In the genomic region with DNA sequence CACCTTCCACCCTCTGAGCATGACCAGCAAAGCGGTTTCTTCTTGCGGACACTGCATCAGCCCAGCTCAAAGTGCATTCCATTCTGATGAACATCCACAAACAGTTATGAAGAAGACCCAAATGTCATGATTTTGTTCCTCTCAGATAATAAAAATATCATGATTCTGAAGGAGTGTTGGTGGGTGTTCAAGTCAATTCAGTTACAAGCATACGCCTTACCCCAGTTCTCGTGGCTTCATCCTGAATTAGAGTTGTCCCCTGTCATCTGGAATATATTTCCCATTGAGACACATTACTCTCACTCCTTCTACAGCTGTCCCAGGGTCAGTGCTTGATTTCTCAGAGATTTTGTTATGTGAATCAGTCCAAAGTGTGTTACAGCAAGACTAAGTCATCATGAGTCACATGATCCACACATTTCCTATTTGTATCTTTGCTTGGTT, we compare ENCODE assay signal across 30 cellular contexts.
DNase-seq lines count a peak whose midpoint lies in the region; ATAC-seq and TF ChIP-seq lines count a peak whose summit lies in the region.
"Had no signal": no experiment of that assay in that cellular context is flagged by ENCODE, and none has a peak within 500 bp of the region (broad histone marks: within the 10 kb centered on the region; RNA-seq: fewer than 3 reads in every experiment).

No MANE protein-coding gene starts in this region.

- H3K9me3 Mint-ChIP-seq in HFFc6: no peaks in the 10 kb centered on the region
- H3K9me3 Mint-ChIP-seq: CD4-positive, CD25-positive, alpha-beta regulatory T cell; central memory CD8-positive, alpha-beta T cell; nephron progenitor cell; T-helper 1 cell treated with Interleukin-12 subunit alpha and Interleukin-12 subunit beta and Interleukin-4 antibody, amounts not matched to agents 30 μg/mL and 1 μg/mL, for 36 hours had no signal

- H2BK15ac ChIP-seq in neuronal stem cell (ENCODE audit: low read length): no peak overlapping the region

- H2BK5ac ChIP-seq in neuronal stem cell (ENCODE audit: low read length): no peak overlapping the region

- no peak overlapping the region for H3K27ac ChIP-seq in neuronal stem cell (replicated peaks; ENCODE audit: low read length)
- H3K27ac ChIP-seq: skin epidermis, thyroid gland, WERI-Rb-1 had no signal

- H2BK120ac ChIP-seq in neuronal stem cell (ENCODE audit: low read depth, low read length): no peak overlapping the region

- peaks cover 0 to 4% of the 10 kb centered on the region in 2 donors for H3K36me3 ChIP-seq in neuronal stem cell (replicated peaks in 1 of 2; ENCODE audit: control insufficient read depth in 2 of 2, insufficient read depth in 2 of 2, low read length in 2 of 2)
- H3K36me3 ChIP-seq: thyroid gland, WERI-Rb-1 had no signal

- H2AK5ac ChIP-seq in neuronal stem cell (ENCODE audit: low read depth, low read length): no peak overlapping the region

- H2BK12ac ChIP-seq in neuronal stem cell (ENCODE audit: low read length): no peak overlapping the region

- H3K14ac ChIP-seq in neuronal stem cell (ENCODE audit: low read length): no peak overlapping the region

- H3K4me2 ChIP-seq in neuronal stem cell (ENCODE audit: insufficient read depth, low read length, poor library complexity, severe bottlenecking): no peak overlapping the region

- H3K36me3 Mint-ChIP-seq in HFFc6 (ENCODE audit: low read depth): no peaks in the 10 kb centered on the region
- H3K36me3 Mint-ChIP-seq: CD4-positive, CD25-positive, alpha-beta regulatory T cell; stimulated activated naive B cell treated with anti-CD40 and anti-IgM and Interleukin-4, amounts not matched to agents 10 μg/mL and 1 μg/mL and 100 μg/mL, for 72 hours had no signal

- H3K27me3 Mint-ChIP-seq in HFFc6 (ENCODE audit: insufficient read depth): no peaks in the 10 kb centered on the region

- WGBS in neuronal stem cell (ENCODE audit: extremely low coverage in 2 of 2, insufficient read length in 2 of 2, insufficient replicate concordance in 1 of 2), 2 donors: no CpG with 5 or more reads among the region's 4 CpGs

- H3K4ac ChIP-seq in neuronal stem cell (ENCODE audit: low read length): no peak overlapping the region

- H3K4me3 ChIP-seq in AG10803 (ENCODE audit: low read length) (no peak overlapping the region), foreskin fibroblast (ENCODE audit: low read depth in 1 of 2, low read length in 2 of 2) (no peak overlapping the region), neuronal stem cell (ENCODE audit: low read length in 2 of 2) (no peak overlapping the region)
- H3K4me3 ChIP-seq: skin epidermis, thyroid gland had no signal

- H3K27ac Mint-ChIP-seq in HFFc6: peak overlapping the region; percentile 73
- H3K27ac Mint-ChIP-seq: CD4-positive, CD25-positive, alpha-beta regulatory T cell; nephron progenitor cell; stimulated activated naive B cell treated with anti-CD40 and anti-IgM and Interleukin-4, amounts not matched to agents 10 μg/mL and 1 μg/mL and 100 μg/mL, for 72 hours; T-helper 1 cell treated with Interleukin-12 subunit alpha and Interleukin-12 subunit beta and Interleukin-4 antibody, amounts not matched to agents 30 μg/mL and 1 μg/mL, for 36 hours had no signal

- no peak overlapping the region for H2AFZ ChIP-seq in neuronal stem cell (ENCODE audit: low read length)

- no peak overlapping the region for H3K23ac ChIP-seq in neuronal stem cell (ENCODE audit: low read depth, low read length, poor library complexity)

- H4K8ac ChIP-seq in neuronal stem cell (ENCODE audit: low read depth, low read length): no peak overlapping the region

- ATAC-seq in GM21367 (IDR thresholded peaks at IDR 0.05; ENCODE audit: unreplicated experiment) (no peak), HG02678 (IDR thresholded peaks at IDR 0.05; ENCODE audit: unreplicated experiment) (no peak)
- ATAC-seq: esophagus mucosa; left lobe of liver; stimulated activated naive B cell treated with anti-CD40 and anti-IgM and Interleukin-4, amounts not matched to agents 10 μg/mL and 1 μg/mL and 100 μg/mL, for 72 hours had no signal

- H3K9ac ChIP-seq in neuronal stem cell (ENCODE audit: low read depth, low read length, poor library complexity): no peak overlapping the region

- DNase-seq in AG10803 (ENCODE audit: low read depth) (peak; percentile 65), HFFc6 (peak; percentile 84), astrocyte of the hippocampus (ENCODE audit: low read depth, low spot score) (peak; percentile 18), foreskin fibroblast (peak; percentile 87), neuronal stem cell (ENCODE audit: low spot score) (no peak), NCI-H82 treated with DMSO at 0.1 percent for 48 hours (lab: John Stamatoyannopoulos, UW; ENCODE audit: unreplicated experiment) (no peak)
- DNase-seq: activated CD4-positive, alpha-beta T cell treated with anti-CD3 and anti-CD28 coated beads, Interleukin-2, amount 50 U/mL, for 1 hour; activated CD8-positive, alpha-beta memory T cell treated with anti-CD3 and anti-CD28 coated beads, Interleukin-2, amount 50 U/mL, for 48 hours; activated effector memory CD4-positive, alpha-beta T cell treated with anti-CD3 and anti-CD28 coated beads, Interleukin-2, amount 50 U/mL, for 16 hours; amniotic stem cell; CD4-positive, CD25-positive, alpha-beta regulatory T cell; head of caudate nucleus; KG1; midbrain; NCI-H187; NCI-H2227 treated with DMSO at 0.1 percent for 48 hours; NCI-H82; nephron progenitor cell; posterior cingulate gyrus; stimulated activated CD4-positive, alpha-beta T cell treated with anti-CD3 and anti-CD28 coated beads, Interleukin-2, amount 100 ng/mL, for 24 hours; stimulated activated naive B cell treated with anti-CD40 and anti-IgM and Interleukin-4, amounts not matched to agents 10 μg/mL and 1 μg/mL and 100 μg/mL, for 72 hours; thyroid gland; WERI-Rb-1 had no signal

- TF ChIP-seq CTCF in AG10803 (conservative IDR thresholded peaks at IDR 0.05; ENCODE audit: low read length) (no peak), HFFc6 (IDR thresholded peaks at IDR 0.05) (no peak), foreskin fibroblast (IDR thresholded peaks at IDR 0.05; ENCODE audit: low read depth, low read length) (no peak)

- no peak overlapping the region for H3K18ac ChIP-seq in neuronal stem cell (ENCODE audit: low read length)

- peaks cover 2% of the 10 kb centered on the region in 2 donors for H3K4me1 ChIP-seq in neuronal stem cell (ENCODE audit: control insufficient read depth in 2 of 2, insufficient read depth in 1 of 2, low read depth in 1 of 2, low read length in 2 of 2)
- H3K4me1 ChIP-seq: thyroid gland had no signal

- peaks cover 0 to 5% (median 0%) of the 10 kb centered on the region in 3 experiments for H3K27me3 ChIP-seq in neuronal stem cell (ENCODE audit: control insufficient read depth in 3 of 3, insufficient read depth in 3 of 3, low read depth in 1 of 3, low read length in 3 of 3)
- H3K27me3 ChIP-seq: thyroid gland had no signal

- peak overlapping the region; percentile 58 for H3K4me3 Mint-ChIP-seq in HFFc6
- H3K4me3 Mint-ChIP-seq: CD4-positive, CD25-positive, alpha-beta regulatory T cell; central memory CD8-positive, alpha-beta T cell; nephron progenitor cell; stimulated activated naive B cell treated with anti-CD40 and anti-IgM and Interleukin-4, amounts not matched to agents 10 μg/mL and 1 μg/mL and 100 μg/mL, for 72 hours; T-helper 1 cell treated with Interleukin-12 subunit alpha and Interleukin-12 subunit beta and Interleukin-4 antibody, amounts not matched to agents 30 μg/mL and 1 μg/mL, for 36 hours had no signal

- H3K9me3 ChIP-seq in neuronal stem cell (replicated peaks in 1 of 2; ENCODE audit: control insufficient read depth in 2 of 2, insufficient read depth in 1 of 2, low read depth in 1 of 2, low read length in 2 of 2): peaks cover 2 to 4% of the 10 kb centered on the region in 2 donors
- H3K9me3 ChIP-seq: thyroid gland had no signal

- no peaks in the 10 kb centered on the region for H3K79me1 ChIP-seq in neuronal stem cell (ENCODE audit: low read depth, low read length)

- H3K4me1 Mint-ChIP-seq in HFFc6 (ENCODE audit: low read depth): peaks cover 36% of the 10 kb centered on the region
- H3K4me1 Mint-ChIP-seq: CD4-positive, CD25-positive, alpha-beta regulatory T cell; central memory CD8-positive, alpha-beta T cell; nephron progenitor cell had no signal

- H4K91ac ChIP-seq in neuronal stem cell (ENCODE audit: low read depth, low read length, poor library complexity): no peak overlapping the region

Comparison
In these comparisons a context has a peak if more than half of its experiments do, and no peak if none do; other contexts are left out.
1. DNase-seq: peak in AG10803 (single experiment), HFFc6 (single experiment), astrocyte of the hippocampus (single experiment) and foreskin fibroblast (2 of 2); none in neuronal stem cell (single experiment) and NCI-H82 treated with DMSO at 0.1 percent for 48 hours (single experiment).